ENCODE assay signal across 21 cellular contexts in genomic region chr15:71612869-71613268, GRCh38.
DNase-seq lines count a peak whose midpoint lies in the region; ATAC-seq and TF ChIP-seq lines count a peak whose summit lies in the region.
"Had no signal": no experiment of that assay in that cellular context is flagged by ENCODE, and none has a peak within 500 bp of the region (broad histone marks: within the 10 kb centered on the region; RNA-seq: fewer than 3 reads in every experiment).

No MANE protein-coding gene starts in this region.

- no CpG with 5 or more reads among the region's 2 CpGs for WGBS in H9 (ENCODE audit: extremely low coverage, insufficient read length, low lambda C conversion rate)
- WGBS in HUES64, result 85% methylated on average over 2 of the region's 2 CpGs

- no peak for TF ChIP-seq CTCF in H9 (conservative IDR thresholded peaks at IDR 0.05)
- TF ChIP-seq CTCF in WTC11 (IDR thresholded peaks at IDR 0.05), result no peak
- no peak for TF ChIP-seq CTCF in lower lobe of right lung (IDR thresholded peaks at IDR 0.05)
- no peak for TF ChIP-seq CTCF in right atrium auricular region (IDR thresholded peaks at IDR 0.05)

- H3K4ac ChIP-seq in H9 (ENCODE audit: low read depth, low read length), result no peak overlapping the region

- H2BK120ac ChIP-seq in H9 (ENCODE audit: low read depth, low read length, poor library complexity, severe bottlenecking), result no peak overlapping the region

- H2AK5ac ChIP-seq in H9 (ENCODE audit: insufficient read length, low read length), result no peak overlapping the region

- POLR2A ChIA-PET in WTC11 (lab: Charles Lee), result no interaction called here

- H2BK20ac ChIP-seq in H9 (ENCODE audit: low read depth, low read length, poor library complexity, severe bottlenecking), result no peak overlapping the region

- no peak overlapping the region for H3K4me2 ChIP-seq in H9 (ENCODE audit: insufficient read depth, insufficient read length, low read length)
- H3K4me2 ChIP-seq: BLaER1, KMS-11 had no signal

- no peak overlapping the region for H3K9ac ChIP-seq in H9 (ENCODE audit: extremely low read depth, insufficient read length, low read length)
- H3K9ac ChIP-seq in HUES64 (ENCODE audit: low read depth, low read length), result no peak overlapping the region
- H3K9ac ChIP-seq: BLaER1, KMS-11 had no signal

- H3K27ac Mint-ChIP-seq in H9 (peak overlapping the region; percentile 69 to 98 (median 83); a peak in 4 of 7 replicates), WTC11 (peak overlapping the region; percentile 82)
- H3K27ac Mint-ChIP-seq: CD4-positive, alpha-beta T cell; HFFc6 had no signal

- H3K18ac ChIP-seq in H9 (ENCODE audit: insufficient read length, low read depth, low read length), result no peak overlapping the region

- H3K27ac ChIP-seq in H9 (ENCODE audit: insufficient read length, low read depth, low read length), result no peak overlapping the region
- peak overlapping the region; percentile 86; the same call in 1 of the 2 replicates for H3K27ac ChIP-seq in HUES64 (ENCODE audit: low read depth, low read length)
- no peak overlapping the region for H3K27ac ChIP-seq in lower lobe of right lung
- H3K27ac ChIP-seq in right atrium auricular region, result no peak overlapping the region
- H3K27ac ChIP-seq: BLaER1, KMS-11 had no signal

- H3K4me3 ChIP-seq in HUES64 (ENCODE audit: low read length) (no peak overlapping the region), lower lobe of right lung (no peak overlapping the region), right atrium auricular region (no peak overlapping the region)
- H3K4me3 ChIP-seq: BLaER1, GM12878 had no signal

- H3K79me1 ChIP-seq in H9 (ENCODE audit: insufficient read depth, low read depth, low read length, poor library complexity, severe bottlenecking), result no peaks in the 10 kb centered on the region

- intact Hi-C loops in lower lobe of right lung (cut with DNase I), result no loop called here

- no peak overlapping the region for H4K91ac ChIP-seq in H9 (ENCODE audit: insufficient read length, low read depth, low read length)

- H4K5ac ChIP-seq in H9 (ENCODE audit: insufficient read length, low read depth, low read length), result no peak overlapping the region

- H3K27me3 ChIP-seq in H9 (ENCODE audit: insufficient read depth, low read length) (no peaks in the 10 kb centered on the region), HUES64 (ENCODE audit: insufficient read depth, low read length) (no peaks in the 10 kb centered on the region), lower lobe of right lung (ENCODE audit: low read depth) (no peaks in the 10 kb centered on the region), right atrium auricular region (no peaks in the 10 kb centered on the region)
- H3K27me3 ChIP-seq: BLaER1 had no signal

- H3K27me3 Mint-ChIP-seq in H9 (ENCODE audit: low read depth), result no peaks in the 10 kb centered on the region
- no peaks in the 10 kb centered on the region for H3K27me3 Mint-ChIP-seq in WTC11 (ENCODE audit: low read depth)

- no peaks in the 10 kb centered on the region for H4K20me1 ChIP-seq in H9 (ENCODE audit: control insufficient read depth, insufficient read depth, insufficient read length)
- H4K20me1 ChIP-seq: BLaER1 had no signal

- H3K36me3 ChIP-seq in HUES64 (ENCODE audit: insufficient read depth, low read length), result no peaks in the 10 kb centered on the region
- no peaks in the 10 kb centered on the region for H3K36me3 ChIP-seq in lower lobe of right lung
- H3K36me3 ChIP-seq in right atrium auricular region, result no peaks in the 10 kb centered on the region
- H3K36me3 ChIP-seq: BLaER1 had no signal

- DNase-seq in H9 (no peak), WTC11 (ENCODE audit: low spot score) (no peak), lower lobe of right lung (no peak), right atrium auricular region (ENCODE audit: low spot score) (no peak)
- DNase-seq in activated CD4-positive, CD25-positive, alpha-beta regulatory T cell (lab: John Stamatoyannopoulos, UW), result no peak
- DNase-seq: ACHN; CD4-positive, alpha-beta T cell; COR-L47; DMS 273 treated with DMSO at 0.1 percent for 48 hours; DMS79 treated with DMSO at 0.1 percent for 48 hours; H7; HFFc6; NCI-H187; NCI-H446; OCI-M1 had no signal

- no peak overlapping the region for H3T11ph ChIP-seq in H9 (ENCODE audit: low read length)

- no peak overlapping the region for H4K8ac ChIP-seq in H9 (replicated peaks; ENCODE audit: insufficient read length, low read depth, low read length)

- no peaks in the 10 kb centered on the region for H3K79me2 ChIP-seq in H9 (ENCODE audit: insufficient read depth, low read length)

- H3K4me1 ChIP-seq in H9 (ENCODE audit: insufficient read depth, low read length) (peaks cover 12% of the 10 kb centered on the region), HUES64 (ENCODE audit: insufficient read depth, low read length) (peaks cover 29% of the 10 kb centered on the region), lower lobe of right lung (peaks cover 19% of the 10 kb centered on the region), right atrium auricular region (peaks cover 0 to 13% of the 10 kb centered on the region in 2 donors)
- H3K4me1 ChIP-seq: BLaER1 had no signal

- H2BK15ac ChIP-seq in H9 (ENCODE audit: low read depth, low read length), result no peak overlapping the region

- ATAC-seq in WTC11 (no peak), lower lobe of right lung (peak; percentile 52 to 55), HG03025 (IDR thresholded peaks at IDR 0.05; ENCODE audit: low FRiP score, unreplicated experiment) (no peak), GM21529 (IDR thresholded peaks at IDR 0.05; ENCODE audit: unreplicated experiment) (no peak)
- ATAC-seq: GM12878 had no signal

- H3K56ac ChIP-seq in H9 (ENCODE audit: insufficient read length, low read depth, low read length), result no peak overlapping the region

- H2BK5ac ChIP-seq in H9 (ENCODE audit: insufficient read length, low read length), result no peak overlapping the region

- H3K4me1 Mint-ChIP-seq in H9, result peaks cover 63 to 72% of the 10 kb centered on the region in 2 experiments
- peaks cover 83% of the 10 kb centered on the region for H3K4me1 Mint-ChIP-seq in WTC11

- no peaks in the 10 kb centered on the region for H3K23me2 ChIP-seq in H9 (ENCODE audit: insufficient read length, low read depth, low read length, poor library complexity, severe bottlenecking)

- H2AFZ ChIP-seq in H9 (ENCODE audit: low read length), result no peak overlapping the region

- H3K9me3 ChIP-seq in H9 (ENCODE audit: control insufficient read depth, low read depth, low read length) (no peaks in the 10 kb centered on the region), HUES64 (ENCODE audit: insufficient read depth, low read depth, low read length) (no peaks in the 10 kb centered on the region), lower lobe of right lung (no peaks in the 10 kb centered on the region), right atrium auricular region (no peaks in the 10 kb centered on the region)
- H3K9me3 ChIP-seq: BLaER1 had no signal

- H3K9me3 Mint-ChIP-seq in H9 (no peaks in the 10 kb centered on the region), WTC11 (peaks cover 9% of the 10 kb centered on the region)
- H3K9me3 Mint-ChIP-seq: CD4-positive, alpha-beta T cell; HFFc6 had no signal

- H2BK12ac ChIP-seq in H9 (ENCODE audit: insufficient read length, low read depth, low read length), result no peak overlapping the region

- H3K14ac ChIP-seq in H9 (ENCODE audit: insufficient read depth, low read length), result no peak overlapping the region

- H3K23ac ChIP-seq in H9 (ENCODE audit: insufficient read length, low read depth, low read length), result no peak overlapping the region

- CTCF ChIA-PET in WTC11 (lab: Charles Lee), result interaction anchor here (0.8 kb wide), 1 partner anchor 37 kb away, joined by 3 read pairs; no protein-coding TSS in a partner anchor

- H3K36me3 Mint-ChIP-seq in H9 (ENCODE audit: insufficient read depth in 1 of 3, low read depth in 3 of 3) (peaks cover 0 to 10% (median 0%) of the 10 kb centered on the region in 3 experiments; a peak in 2 of 7 replicates), WTC11 (no peaks in the 10 kb centered on the region)

- no peak overlapping the region for H3K4me3 Mint-ChIP-seq in H9
- H3K4me3 Mint-ChIP-seq in WTC11, result no peak overlapping the region; the same call in 1 of the 2 replicates
- H3K4me3 Mint-ChIP-seq: CD4-positive, alpha-beta T cell; HFFc6 had no signal

TF ChIP-seq in WTC11, 78 proteins besides CTCF, POLR2A, EP300 and RAD21 (continues in another document):
- no peak for TF ChIP-seq SOX15 (CRISPR knock-in tag; IDR thresholded peaks at IDR 0.05)
- TF ChIP-seq GTF2I (CRISPR knock-in tag; conservative IDR thresholded peaks at IDR 0.05), result no peak
- TF ChIP-seq JUN (CRISPR knock-in tag; IDR thresholded peaks at IDR 0.05), result no peak
- no peak for TF ChIP-seq ATF6 (CRISPR knock-in tag; IDR thresholded peaks at IDR 0.05)
- no peak for TF ChIP-seq ATF1 (CRISPR knock-in tag; IDR thresholded peaks at IDR 0.05)
- TF ChIP-seq USF2 (CRISPR knock-in tag; IDR thresholded peaks at IDR 0.05), result no peak
- no peak for TF ChIP-seq HMGA2 (CRISPR knock-in tag; IDR thresholded peaks at IDR 0.05)
- TF ChIP-seq PRRX2 (CRISPR knock-in tag; IDR thresholded peaks at IDR 0.05), result no peak

Comparison
In these comparisons a context has a peak if more than half of its experiments do, and no peak if none do; other contexts are left out.
1. ATAC-seq: peak in lower lobe of right lung (2 of 2); none in WTC11 (single experiment), HG03025 (single experiment) and GM21529 (single experiment).